12 cellular contexts compared by ENCODE assay signal in the genomic region with DNA sequence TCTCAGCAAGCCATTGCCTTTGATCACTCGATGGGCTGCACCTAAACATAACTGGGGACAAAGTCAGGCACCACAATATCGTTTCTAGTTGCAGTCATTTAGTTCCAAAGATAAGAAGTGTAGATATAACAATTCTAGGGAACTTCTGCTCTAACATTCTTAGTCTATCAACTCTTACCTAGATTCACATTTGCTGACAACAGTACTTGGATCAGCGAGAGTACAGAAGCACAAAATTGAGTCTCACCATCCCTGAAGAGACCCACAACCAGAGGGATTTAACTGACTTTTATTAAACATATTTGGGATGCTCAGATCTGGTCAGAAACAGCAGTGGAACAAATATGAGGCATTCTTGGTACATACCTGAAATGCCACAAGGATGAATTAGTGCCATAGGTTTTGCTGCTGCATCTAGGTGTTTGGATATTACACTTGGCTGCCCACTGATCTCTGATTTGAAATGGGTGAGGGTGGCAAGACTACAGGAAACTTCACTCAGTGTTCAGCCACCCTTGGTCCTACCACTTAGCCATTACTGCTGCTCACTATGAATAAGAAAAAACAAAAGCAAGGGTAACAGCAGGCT. TPM values are rescaled to one million over a fixed set of nuclear protein-coding genes. Genes with fewer than 3 reads are reported as not detected.
A peak's percentile ranks its signal among the peaks of the same experiment; 100 is the strongest.
DNase-seq lines count a peak whose midpoint lies in the region; ATAC-seq and TF ChIP-seq lines count a peak whose summit lies in the region.
"Had no signal": no experiment of that assay in that cellular context is flagged by ENCODE, and none has a peak within 500 bp of the region (broad histone marks: within the 10 kb centered on the region; RNA-seq: fewer than 3 reads in every experiment).

No MANE protein-coding gene starts in this region.

- ATAC-seq in activated CD8-positive, alpha-beta memory T cell treated with anti-CD3 and anti-CD28 coated beads, Interleukin-2, amount 10 ng/mL, durations not matched to agents 7 days and 5 days, result peak; percentile 18
- peak; percentile 29 for ATAC-seq in stimulated activated effector memory CD8-positive, alpha-beta T cell treated with anti-CD3 and anti-CD28 coated beads, Interleukin-12 subunit alpha, Interleukin-12 subunit beta, amount 100 ng/mL, for 72 hours
- no peak for ATAC-seq in esophagus mucosa
- ATAC-seq: A549 had no signal

- no peaks in the 10 kb centered on the region for H3K27me3 Mint-ChIP-seq in activated CD8-positive, alpha-beta memory T cell treated with anti-CD3 and anti-CD28 coated beads, Interleukin-2, amount 10 ng/mL, durations not matched to agents 7 days and 5 days
- no peaks in the 10 kb centered on the region for H3K27me3 Mint-ChIP-seq in activated naive CD8-positive, alpha-beta T cell

- no peak for TF ChIP-seq EP300 in Ishikawa (IDR thresholded peaks at IDR 0.05; ENCODE audit: borderline replicate concordance)

- TF ChIP-seq RAD21 in Ishikawa (IDR thresholded peaks at IDR 0.05; ENCODE audit: low read depth), result no peak

- peaks cover 54% of the 10 kb centered on the region for H3K4me1 Mint-ChIP-seq in activated CD8-positive, alpha-beta memory T cell treated with anti-CD3 and anti-CD28 coated beads, Interleukin-2, amount 10 ng/mL, durations not matched to agents 7 days and 5 days
- peaks cover 54% of the 10 kb centered on the region for H3K4me1 Mint-ChIP-seq in activated naive CD8-positive, alpha-beta T cell (ENCODE audit: low read depth)
- H3K4me1 Mint-ChIP-seq in stimulated activated effector memory CD8-positive, alpha-beta T cell treated with anti-CD3 and anti-CD28 coated beads, Interleukin-12 subunit alpha, Interleukin-12 subunit beta, amount 100 ng/mL, for 72 hours, result peaks cover 35% of the 10 kb centered on the region

- H3K36me3 Mint-ChIP-seq in activated CD8-positive, alpha-beta memory T cell treated with anti-CD3 and anti-CD28 coated beads, Interleukin-2, amount 10 ng/mL, durations not matched to agents 7 days and 5 days, result peaks cover 14% of the 10 kb centered on the region
- H3K36me3 Mint-ChIP-seq in activated naive CD8-positive, alpha-beta T cell, result no peaks in the 10 kb centered on the region
- peaks cover 64% of the 10 kb centered on the region for H3K36me3 Mint-ChIP-seq in stimulated activated effector memory CD8-positive, alpha-beta T cell treated with anti-CD3 and anti-CD28 coated beads, Interleukin-12 subunit alpha, Interleukin-12 subunit beta, amount 100 ng/mL, for 72 hours
- H3K36me3 Mint-ChIP-seq: WTC11 had no signal

- no peaks in the 10 kb centered on the region for H3K9me3 Mint-ChIP-seq in activated CD8-positive, alpha-beta memory T cell treated with anti-CD3 and anti-CD28 coated beads, Interleukin-2, amount 10 ng/mL, durations not matched to agents 7 days and 5 days (ENCODE audit: low read depth)
- no peaks in the 10 kb centered on the region for H3K9me3 Mint-ChIP-seq in activated naive CD8-positive, alpha-beta T cell (ENCODE audit: low read depth)
- no peaks in the 10 kb centered on the region for H3K9me3 Mint-ChIP-seq in stimulated activated effector memory CD8-positive, alpha-beta T cell treated with anti-CD3 and anti-CD28 coated beads, Interleukin-12 subunit alpha, Interleukin-12 subunit beta, amount 100 ng/mL, for 72 hours
- H3K9me3 Mint-ChIP-seq: GM23338, WTC11 had no signal

- H3K27ac Mint-ChIP-seq in activated CD8-positive, alpha-beta memory T cell treated with anti-CD3 and anti-CD28 coated beads, Interleukin-2, amount 10 ng/mL, durations not matched to agents 7 days and 5 days, result peak overlapping the region; percentile 98
- peak overlapping the region; percentile 98 for H3K27ac Mint-ChIP-seq in activated naive CD8-positive, alpha-beta T cell
- H3K27ac Mint-ChIP-seq in stimulated activated effector memory CD8-positive, alpha-beta T cell treated with anti-CD3 and anti-CD28 coated beads, Interleukin-12 subunit alpha, Interleukin-12 subunit beta, amount 100 ng/mL, for 72 hours, result peak overlapping the region; percentile 98
- H3K27ac Mint-ChIP-seq: GM23338, WTC11 had no signal

- DNase-seq in activated CD8-positive, alpha-beta memory T cell treated with anti-CD3 and anti-CD28 coated beads, Interleukin-2, amount 10 ng/mL, durations not matched to agents 7 days and 5 days, result no peak
- no peak for DNase-seq in activated CD8-positive, alpha-beta memory T cell treated with anti-CD3 and anti-CD28 coated beads, Interleukin-2, amount 50 U/mL, for 48 hours
- no peak for DNase-seq in stimulated activated effector memory CD8-positive, alpha-beta T cell treated with anti-CD3 and anti-CD28 coated beads, Interleukin-12 subunit alpha, Interleukin-12 subunit beta, amount 100 ng/mL, for 72 hours (ENCODE audit: low spot score in 2 of 2)
- DNase-seq in COLO668 (lab: John Stamatoyannopoulos, UW; ENCODE audit: unreplicated experiment), result no peak
- DNase-seq in NOMO-1 treated with dmso at 0.1 percent for 144 hours (lab: John Stamatoyannopoulos, UW; ENCODE audit: unreplicated experiment), result no peak
- DNase-seq: adrenal gland had no signal

- peak overlapping the region; percentile 84 for H3K4me3 Mint-ChIP-seq in activated CD8-positive, alpha-beta memory T cell treated with anti-CD3 and anti-CD28 coated beads, Interleukin-2, amount 10 ng/mL, durations not matched to agents 7 days and 5 days
- H3K4me3 Mint-ChIP-seq in activated naive CD8-positive, alpha-beta T cell, result peak overlapping the region; percentile 85
- H3K4me3 Mint-ChIP-seq in stimulated activated effector memory CD8-positive, alpha-beta T cell treated with anti-CD3 and anti-CD28 coated beads, Interleukin-12 subunit alpha, Interleukin-12 subunit beta, amount 100 ng/mL, for 72 hours, result peak overlapping the region; percentile 77
- H3K4me3 Mint-ChIP-seq: GM23338, WTC11 had no signal

- CTCF ChIA-PET in activated CD8-positive, alpha-beta memory T cell treated with anti-CD3 and anti-CD28 coated beads, Interleukin-2, amount 10 ng/mL, durations not matched to agents 7 days and 5 days (lab: Charles Lee), result interaction anchor here (0.9 to 2.1 kb wide), 7 partner anchors 16 to 222 kb away, joined by 3 to 14 read pairs (median 4); partner anchors contain the start of gene HUWE1

TF ChIP-seq in Ishikawa, 13 proteins besides CTCF, POLR2A, EP300 and RAD21:
- TF ChIP-seq CREB1 (IDR thresholded peaks at IDR 0.05; ENCODE audit: low read depth) (no peak), EGR1 (IDR thresholded peaks at IDR 0.05) (no peak), TAF1 (IDR thresholded peaks at IDR 0.05; ENCODE audit: low read depth) (no peak), YY1 (IDR thresholded peaks at IDR 0.05; ENCODE audit: low read depth) (no peak), USF1 (IDR thresholded peaks at IDR 0.05) (no peak), TEAD4 (IDR thresholded peaks at IDR 0.05) (peak; percentile 80), CEBPB (IDR thresholded peaks at IDR 0.05) (no peak)
- TF ChIP-seq, protein P1, sequence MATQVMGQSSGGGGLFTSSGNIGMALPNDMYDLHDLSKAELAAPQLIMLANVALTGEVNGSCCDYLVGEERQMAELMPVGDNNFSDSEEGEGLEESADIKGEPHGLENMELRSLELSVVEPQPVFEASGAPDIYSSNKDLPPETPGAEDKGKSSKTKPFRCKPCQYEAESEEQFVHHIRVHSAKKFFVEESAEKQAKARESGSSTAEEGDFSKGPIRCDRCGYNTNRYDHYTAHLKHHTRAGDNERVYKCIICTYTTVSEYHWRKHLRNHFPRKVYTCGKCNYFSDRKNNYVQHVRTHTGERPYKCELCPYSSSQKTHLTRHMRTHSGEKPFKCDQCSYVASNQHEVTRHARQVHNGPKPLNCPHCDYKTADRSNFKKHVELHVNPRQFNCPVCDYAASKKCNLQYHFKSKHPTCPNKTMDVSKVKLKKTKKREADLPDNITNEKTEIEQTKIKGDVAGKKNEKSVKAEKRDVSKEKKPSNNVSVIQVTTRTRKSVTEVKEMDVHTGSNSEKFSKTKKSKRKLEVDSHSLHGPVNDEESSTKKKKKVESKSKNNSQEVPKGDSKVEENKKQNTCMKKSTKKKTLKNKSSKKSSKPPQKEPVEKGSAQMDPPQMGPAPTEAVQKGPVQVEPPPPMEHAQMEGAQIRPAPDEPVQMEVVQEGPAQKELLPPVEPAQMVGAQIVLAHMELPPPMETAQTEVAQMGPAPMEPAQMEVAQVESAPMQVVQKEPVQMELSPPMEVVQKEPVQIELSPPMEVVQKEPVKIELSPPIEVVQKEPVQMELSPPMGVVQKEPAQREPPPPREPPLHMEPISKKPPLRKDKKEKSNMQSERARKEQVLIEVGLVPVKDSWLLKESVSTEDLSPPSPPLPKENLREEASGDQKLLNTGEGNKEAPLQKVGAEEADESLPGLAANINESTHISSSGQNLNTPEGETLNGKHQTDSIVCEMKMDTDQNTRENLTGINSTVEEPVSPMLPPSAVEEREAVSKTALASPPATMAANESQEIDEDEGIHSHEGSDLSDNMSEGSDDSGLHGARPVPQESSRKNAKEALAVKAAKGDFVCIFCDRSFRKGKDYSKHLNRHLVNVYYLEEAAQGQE (IDR thresholded peaks at IDR 0.05; ENCODE audit: low read depth), result no peak
- TF ChIP-seq, protein P2, sequence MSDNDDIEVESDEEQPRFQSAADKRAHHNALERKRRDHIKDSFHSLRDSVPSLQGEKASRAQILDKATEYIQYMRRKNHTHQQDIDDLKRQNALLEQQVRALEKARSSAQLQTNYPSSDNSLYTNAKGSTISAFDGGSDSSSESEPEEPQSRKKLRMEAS (IDR thresholded peaks at IDR 0.05), result no peak

RNA-seq across cellular contexts. Expression of gene HUWE1, which starts 28.9 kb away (rescaled TPM):
- 100 to 1,000 TPM; 300 to 342 TPM for total RNA-seq in activated CD8-positive, alpha-beta memory T cell treated with anti-CD3 and anti-CD28 coated beads, Interleukin-2, amount 10 ng/mL, durations not matched to agents 7 days and 5 days
- 136 TPM for total RNA-seq in esophagus mucosa
